1 cellular context compared by ENCODE assay signal in genomic region chr15:30956216-30956803, GRCh38.
TF ChIP-seq lines count a peak whose summit lies in the region.

No MANE protein-coding gene starts in this region.

TF ChIP-seq in K562, 482 proteins besides CTCF, POLR2A, EP300 and RAD21 (continues in another document):
- no peak for TF ChIP-seq SRSF3 (IDR thresholded peaks at IDR 0.05; ENCODE audit: insufficient read depth, low read length)
- no peak for TF ChIP-seq KAT8 (IDR thresholded peaks at IDR 0.05; ENCODE audit: low read depth)
- no peak for TF ChIP-seq RBBP5 (IDR thresholded peaks at IDR 0.05; ENCODE audit: borderline replicate concordance, insufficient read depth, low read length, poor library complexity, severe bottlenecking)
- no peak for TF ChIP-seq E2F5 (CRISPR knock-in tag; IDR thresholded peaks at IDR 0.05)
- no peak for TF ChIP-seq ZNF518B (CRISPR knock-in tag; IDR thresholded peaks at IDR 0.05)
- no peak for TF ChIP-seq NCOA6 (IDR thresholded peaks at IDR 0.05)
- TF ChIP-seq UBTF (IDR thresholded peaks at IDR 0.05; ENCODE audit: borderline replicate concordance in 1 of 2, low read depth in 2 of 2, low read length in 2 of 2) = no peak
- no peak for TF ChIP-seq SMARCE1 (IDR thresholded peaks at IDR 0.05)
- no peak for TF ChIP-seq IRF2 (CRISPR knock-in tag; IDR thresholded peaks at IDR 0.05)
- no peak for TF ChIP-seq NONO (IDR thresholded peaks at IDR 0.05; ENCODE audit: low read depth in 2 of 2, low read length in 1 of 2)
- peak; percentile 44; the same call in 1 of the 2 replicates for TF ChIP-seq USF2 (CRISPR knock-in tag; IDR thresholded peaks at IDR 0.05)
- TF ChIP-seq POLR2B (IDR thresholded peaks at IDR 0.05; ENCODE audit: low read depth, partially characterized antibody) = no peak
- no peak for TF ChIP-seq PRDM10 (IDR thresholded peaks at IDR 0.05; ENCODE audit: partially characterized antibody)
- TF ChIP-seq CREB3L1 (IDR thresholded peaks at IDR 0.05; ENCODE audit: borderline replicate concordance, low read depth) = no peak
- no peak for TF ChIP-seq JUNB (CRISPR knock-in tag; conservative IDR thresholded peaks at IDR 0.05)
- TF ChIP-seq CEBPB (tag; IDR thresholded peaks at IDR 0.05) = peak; percentile 52; the same call in 1 of the 2 replicates
- TF ChIP-seq MTA2 (IDR thresholded peaks at IDR 0.05; ENCODE audit: low read depth) = no peak
- no peak for TF ChIP-seq GABPB2 (CRISPR knock-in tag; conservative IDR thresholded peaks at IDR 0.05)
- no peak for TF ChIP-seq PRPF4 (IDR thresholded peaks at IDR 0.05; ENCODE audit: insufficient read depth, low read depth, low read length, poor library complexity, severe bottlenecking)
- TF ChIP-seq JUND (IDR thresholded peaks at IDR 0.05; ENCODE audit: borderline replicate concordance, low read depth, low read length) = peak; percentile 11; the same call in 1 of the 2 replicates
- no peak for TF ChIP-seq JUND (tag; IDR thresholded peaks at IDR 0.05; ENCODE audit: borderline replicate concordance, low read depth, low read length)
- peak; percentile 65 for TF ChIP-seq RBM25 (IDR thresholded peaks at IDR 0.05; ENCODE audit: low read depth, low read length, severe bottlenecking)
- no peak for TF ChIP-seq CHAMP1 (IDR thresholded peaks at IDR 0.05)
- TF ChIP-seq ZNF140 (CRISPR knock-in tag; IDR thresholded peaks at IDR 0.05) = no peak
- peak; percentile 58 for TF ChIP-seq ATF7 (IDR thresholded peaks at IDR 0.05)
- no peak for TF ChIP-seq ZSCAN29 (IDR thresholded peaks at IDR 0.05)
- no peak for TF ChIP-seq POLR2AphosphoS5 (IDR thresholded peaks at IDR 0.05; ENCODE audit: control insufficient read depth, insufficient read depth, low read depth, low read length)
- no peak for TF ChIP-seq MBD2 (IDR thresholded peaks at IDR 0.05; ENCODE audit: borderline replicate concordance, low read depth)
- TF ChIP-seq CEBPG (CRISPR knock-in tag; IDR thresholded peaks at IDR 0.05) = no peak
- peak in 1 of 2 experiments; percentile 62; a peak in 2 of 4 replicates for TF ChIP-seq CEBPG (tag; conservative IDR thresholded peaks at IDR 0.05 in 1 of 2, IDR thresholded peaks at IDR 0.05 in 1 of 2)
- TF ChIP-seq ZNF586 (CRISPR knock-in tag; conservative IDR thresholded peaks at IDR 0.05) = no peak
- TF ChIP-seq ZMIZ1 (IDR thresholded peaks at IDR 0.05; ENCODE audit: low read depth in 2 of 2, low read length in 2 of 2) = no peak
- TF ChIP-seq ATF3 (IDR thresholded peaks at IDR 0.05) = peak; percentile 63
- no peak for TF ChIP-seq ATF3 (CRISPR knock-in tag; conservative IDR thresholded peaks at IDR 0.05)
